10 cellular contexts compared by ENCODE assay signal in the genomic region with DNA sequence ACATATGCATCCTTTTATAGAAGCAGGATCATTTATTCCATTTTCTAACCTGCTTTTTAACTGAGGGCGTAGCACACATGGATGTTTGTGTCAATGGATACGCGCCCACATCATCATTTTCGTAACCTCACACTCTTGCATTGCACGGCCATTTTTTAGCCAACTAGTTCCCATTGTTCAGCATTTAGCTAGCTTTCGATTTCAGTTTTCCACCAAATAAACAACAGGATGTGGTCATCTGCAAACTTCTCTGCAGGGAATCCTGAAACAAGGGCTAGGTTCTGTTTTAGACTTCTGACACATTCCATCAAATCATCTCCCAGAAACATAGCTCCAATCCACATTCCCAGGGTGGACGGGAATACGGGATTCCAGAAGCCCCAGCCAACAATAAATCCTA. TPM values are rescaled to one million over a fixed set of nuclear protein-coding genes. Genes with fewer than 3 reads are reported as not detected.
DNase-seq lines count a peak whose midpoint lies in the region; ATAC-seq, FAIRE-seq and TF ChIP-seq lines count a peak whose summit lies in the region.
"Had no signal": no experiment of that assay in that cellular context is flagged by ENCODE, and none has a peak within 500 bp of the region (broad histone marks: within the 10 kb centered on the region; RNA-seq: fewer than 3 reads in every experiment).

No MANE protein-coding gene starts in this region.

- no peak for FAIRE-seq in HepG2 (lab: Jason Lieb, UNC)
- peak; percentile 44 for FAIRE-seq in urothelium cell line (lab: Jason Lieb, UNC)
- FAIRE-seq: H1 had no signal

- CTCF ChIA-PET in HepG2 (lab: Yijun Ruan, JAX; ENCODE audit: low intra/inter-chr PET ratio, low total read pairs) = no interaction called here
- CTCF ChIA-PET in HEK293T (lab: Yijun Ruan, JAX) = no interaction called here

- H3K4me1 Mint-ChIP-seq in activated naive CD8-positive, alpha-beta T cell (ENCODE audit: low read depth) = peaks cover 24% of the 10 kb centered on the region

- WGBS in HepG2 (ENCODE audit: low lambda C conversion rate) = 56% methylated on average over 8 of the region's 8 CpGs

- H3K9me3 Mint-ChIP-seq in activated naive CD8-positive, alpha-beta T cell (ENCODE audit: low read depth) = no peaks in the 10 kb centered on the region

- DNase-seq in left ventricle myocardium inferior (no peak), cardiac septum (ENCODE audit: low spot score) (no peak), HepG2 (ENCODE audit: low spot score) (no peak), urothelium cell line (ENCODE audit: low spot score) (no peak), T-helper 9 cell (no peak), brain microvascular endothelial cell (no peak), HEK293T (ENCODE audit: extremely low spot score) (no peak)
- DNase-seq: activated CD4-positive, CD25-positive, alpha-beta regulatory T cell treated with anti-CD3 and anti-CD28 coated beads, Interleukin-2, amount 50 U/mL, for 72 hours had no signal

- POLR2A ChIA-PET in HepG2 (lab: Yijun Ruan, JAX) = no interaction called here
- POLR2A ChIA-PET in HEK293T (lab: Yijun Ruan, JAX) = interaction anchor here (0.6 to 1.0 kb wide), 2 partner anchors 38 to 194 kb away, joined by 3 to 5 read pairs; partner anchors contain the start of gene ACE

- no peaks in the 10 kb centered on the region for H4K20me1 ChIP-seq in HepG2 (ENCODE audit: insufficient read depth, low read length)

- no peak for TF ChIP-seq EP300 in HepG2 (IDR thresholded peaks at IDR 0.05; ENCODE audit: low read depth in 2 of 2, low read length in 2 of 2)
- no peak for TF ChIP-seq EP300 in HepG2 (CRISPR knock-in tag; IDR thresholded peaks at IDR 0.05; ENCODE audit: borderline replicate concordance)

- intact Hi-C loops in left ventricle myocardium inferior (cut with micrococcal nuclease) = no loop called here
- intact Hi-C loops in cardiac septum (cut with DNase I) = loop anchor here (5.0 kb wide), 1 partner anchor 108 kb away; no protein-coding TSS in a partner anchor
- intact Hi-C loops in HepG2 (cut with micrococcal nuclease; ENCODE audit: unreplicated experiment) = no loop called here

- H3K27ac Mint-ChIP-seq in activated naive CD8-positive, alpha-beta T cell = peak overlapping the region; percentile 41

- H3K79me2 ChIP-seq in HepG2 (ENCODE audit: insufficient read depth, low read length) = no peaks in the 10 kb centered on the region

- H3K27me3 ChIP-seq in left ventricle myocardium inferior (ENCODE audit: low read depth) (no peaks in the 10 kb centered on the region), HepG2 (ENCODE audit: control insufficient read depth in 1 of 2, insufficient read depth in 2 of 2, low read length in 2 of 2) (peaks cover 1 to 19% of the 10 kb centered on the region in 2 experiments; a peak in 2 of 5 replicates), brain microvascular endothelial cell (replicated peaks) (no peaks in the 10 kb centered on the region)

- BruUV-seq in HepG2 (replicated peaks; lab: Mats Ljungman, UMichigan) = no TSS peak

- peak overlapping the region; percentile 70 for H3K27ac ChIP-seq in left ventricle myocardium inferior (replicated peaks)
- H3K27ac ChIP-seq in HepG2 (ENCODE audit: extremely low read length, insufficient read depth, low read length) = no peak overlapping the region
- no peak overlapping the region for H3K27ac ChIP-seq in brain microvascular endothelial cell

- in situ Hi-C loops in HepG2 (cut with HindIII; ENCODE audit: extremely low pct_ligation_motif_present, low pct_unique_long_range_greater_than_20kb) = no loop called here
- in situ Hi-C loops in brain microvascular endothelial cell (cut with HindIII; ENCODE audit: low pct_ligation_motif_present, low sequenced_read_pairs) = no loop called here

- no peaks in the 10 kb centered on the region for H3K36me3 Mint-ChIP-seq in activated naive CD8-positive, alpha-beta T cell

- H2AFZ ChIP-seq in HepG2 (ENCODE audit: low read length) = no peak overlapping the region

- no peak for TF ChIP-seq POLR2A in HepG2 (IDR thresholded peaks at IDR 0.05; ENCODE audit: insufficient read depth in 1 of 2, low read depth in 2 of 2, low read length in 2 of 2)

- H3K4me3 ChIP-seq in left ventricle myocardium inferior (peak overlapping the region; percentile 23), HepG2 (replicated peaks in 1 of 3; ENCODE audit: insufficient read depth in 1 of 3, low read depth in 2 of 3, low read length in 3 of 3) (no peak overlapping the region), brain microvascular endothelial cell (ENCODE audit: low read depth, low read length) (no peak overlapping the region)

- no peaks in the 10 kb centered on the region for H3K27me3 Mint-ChIP-seq in activated naive CD8-positive, alpha-beta T cell

- no peak overlapping the region for H3K4me2 ChIP-seq in HepG2 (ENCODE audit: low read depth, low read length)

- H3K9me3 ChIP-seq in left ventricle myocardium inferior (replicated peaks) = no peaks in the 10 kb centered on the region
- H3K9me3 ChIP-seq in HepG2 (ENCODE audit: low read length) = no peaks in the 10 kb centered on the region

- TF ChIP-seq RAD21 in HepG2 (CRISPR knock-in tag; IDR thresholded peaks at IDR 0.05) = no peak

- no peak for ATAC-seq in HepG2

- peaks cover 66% of the 10 kb centered on the region for H3K4me1 ChIP-seq in left ventricle myocardium inferior
- H3K4me1 ChIP-seq in HepG2 (ENCODE audit: insufficient read depth, low read length) = peaks cover 24% of the 10 kb centered on the region

- TF ChIP-seq CTCF in left ventricle myocardium inferior (IDR thresholded peaks at IDR 0.05; ENCODE audit: borderline replicate concordance) (no peak), HepG2 (CRISPR knock-in tag; IDR thresholded peaks at IDR 0.05) (no peak), brain microvascular endothelial cell (IDR thresholded peaks at IDR 0.05; ENCODE audit: low read depth, low read length, missing control alignments) (no peak)

- H3K36me3 ChIP-seq in left ventricle myocardium inferior (no peaks in the 10 kb centered on the region), HepG2 (replicated peaks in 1 of 2; ENCODE audit: control insufficient read depth in 1 of 2, insufficient read depth in 2 of 2, low read length in 2 of 2) (no peaks in the 10 kb centered on the region), brain microvascular endothelial cell (replicated peaks) (no peaks in the 10 kb centered on the region)

- H3K9ac ChIP-seq in HepG2 (ENCODE audit: insufficient read depth, low read depth, low read length) = no peak overlapping the region

- peak overlapping the region; percentile 21 for H3K4me3 Mint-ChIP-seq in activated naive CD8-positive, alpha-beta T cell

TF ChIP-seq in HEK293T, 16 proteins besides CTCF, POLR2A, EP300 and RAD21 (continues in another document):
- TF ChIP-seq SP1 (IDR thresholded peaks at IDR 0.05) (no peak), ARNT (IDR thresholded peaks at IDR 0.05) (no peak)

RNA-seq across cellular contexts. Expression of gene CYB561, which starts 6.4 kb away (rescaled TPM):
- total RNA-seq in left ventricle myocardium inferior (9.0 TPM), cardiac septum (6.8 TPM), HepG2 (2016; rRNA removed; fragmentation: Illumina TruSeq; extraction: Trizol) (3.1 and 6.7 TPM in 2 replicates)
- total RNA-seq in HepG2 (2016; cell fraction: cytosol; rRNA removed; fragmentation: Illumina TruSeq; extraction: Trizol; ENCODE audit: low read depth) = 2.0 TPM in 2 replicates
- 3.7 and 6.3 TPM in 2 replicates for total RNA-seq in HepG2 (2016; cell fraction: insoluble cytoplasmic fraction; rRNA removed; fragmentation: Illumina TruSeq; extraction: Trizol)
- 5.5 and 6.5 TPM in 2 replicates for total RNA-seq in HepG2 (2016; cell fraction: membrane; rRNA removed; fragmentation: Illumina TruSeq; extraction: Trizol)
- 3.5 and 4.9 TPM in 2 replicates for total RNA-seq in HepG2 (2016; cell fraction: nucleus; rRNA removed; fragmentation: Illumina TruSeq; extraction: Trizol)
- polyA plus RNA-seq in HepG2 (2011; rRNA removed) = 1.5 and 1.6 TPM in 2 replicates
- 1.1 and 1.3 TPM in 2 replicates for polyA plus RNA-seq in HepG2 (2011; cell fraction: cytosol; rRNA removed)
- 2.1 and 2.4 TPM in 2 replicates for polyA plus RNA-seq in HepG2 (2011; cell fraction: nucleus; rRNA removed)
- polyA plus RNA-seq in HepG2 (2012) = 1.1 and 1.3 TPM in 2 replicates
- 1.9 and 2.3 TPM in 2 replicates for polyA plus RNA-seq in HepG2 (2016; cell fraction: cytosol; fragmentation: Illumina TruSeq; extraction: Trizol; ENCODE audit: low read depth)
- polyA plus RNA-seq in HepG2 (2016; cell fraction: insoluble cytoplasmic fraction; fragmentation: Illumina TruSeq; extraction: Trizol; ENCODE audit: low read depth) = 3.5 and 4.0 TPM in 2 replicates
- polyA plus RNA-seq in HepG2 (2016; cell fraction: membrane; fragmentation: Illumina TruSeq; extraction: Trizol; ENCODE audit: low read depth) = 4.5 and 4.6 TPM in 2 replicates
- 9.1 TPM in 2 replicates for polyA plus RNA-seq in HepG2 (2016; cell fraction: nucleus; fragmentation: Illumina TruSeq; extraction: Trizol; ENCODE audit: insufficient read depth, low read depth)
- 10.1 and 69.6 TPM in 2 replicates for polyA minus RNA-seq in HepG2 (2011; rRNA and poly(A)+ RNA removed; ENCODE audit: low replicate concordance)
- 1.1 TPM in 2 replicates for polyA minus RNA-seq in HepG2 (2011; cell fraction: cytosol; rRNA and poly(A)+ RNA removed)
- polyA minus RNA-seq in HepG2 (2011; cell fraction: nucleus; rRNA and poly(A)+ RNA removed) = 1.4 and 2.6 TPM in 2 replicates

RNA-seq across cellular contexts. Expression of gene ACE, which starts 37.2 kb away (rescaled TPM):
- total RNA-seq in left ventricle myocardium inferior (6.2 TPM), cardiac septum (11.6 TPM), HepG2 (2016; rRNA removed; fragmentation: Illumina TruSeq; extraction: Trizol) (0.13 TPM in 1 of 2 replicates, not detected in the other)
- total RNA-seq in HepG2 (2016; cell fraction: cytosol; rRNA removed; fragmentation: Illumina TruSeq; extraction: Trizol; ENCODE audit: low read depth) = not detected in 2 replicates
- 0.15 TPM in 1 of 2 replicates, not detected in the other for total RNA-seq in HepG2 (2016; cell fraction: insoluble cytoplasmic fraction; rRNA removed; fragmentation: Illumina TruSeq; extraction: Trizol)
- not detected in 2 replicates for total RNA-seq in HepG2 (2016; cell fraction: membrane; rRNA removed; fragmentation: Illumina TruSeq; extraction: Trizol)
- total RNA-seq in HepG2 (2016; cell fraction: nucleus; rRNA removed; fragmentation: Illumina TruSeq; extraction: Trizol) = not detected in 2 replicates
- 0.03 and 0.08 TPM in 2 replicates for polyA plus RNA-seq in HepG2 (2011; rRNA removed)
- 0.05 TPM in 1 of 2 replicates, not detected in the other for polyA plus RNA-seq in HepG2 (2011; cell fraction: cytosol; rRNA removed)
- 0.09 and 0.11 TPM in 2 replicates for polyA plus RNA-seq in HepG2 (2011; cell fraction: nucleus; rRNA removed)
- polyA plus RNA-seq in HepG2 (2012) = 0.13 and 0.23 TPM in 2 replicates
- polyA plus RNA-seq in HepG2 (2016; cell fraction: cytosol; fragmentation: Illumina TruSeq; extraction: Trizol; ENCODE audit: low read depth) = not detected in 2 replicates
- polyA plus RNA-seq in HepG2 (2016; cell fraction: insoluble cytoplasmic fraction; fragmentation: Illumina TruSeq; extraction: Trizol; ENCODE audit: low read depth) = not detected in 2 replicates
- polyA plus RNA-seq in HepG2 (2016; cell fraction: membrane; fragmentation: Illumina TruSeq; extraction: Trizol; ENCODE audit: low read depth) = not detected in 2 replicates
- polyA plus RNA-seq in HepG2 (2016; cell fraction: nucleus; fragmentation: Illumina TruSeq; extraction: Trizol; ENCODE audit: insufficient read depth, low read depth) = 0.56 TPM in 1 of 2 replicates, not detected in the other
- polyA minus RNA-seq in HepG2 (2011; rRNA and poly(A)+ RNA removed; ENCODE audit: low replicate concordance) = 0.37 TPM in 1 of 2 replicates, not detected in the other
- polyA minus RNA-seq in HepG2 (2011; cell fraction: cytosol; rRNA and poly(A)+ RNA removed) = not detected in 2 replicates
- 0.26 TPM in 1 of 2 replicates, not detected in the other for polyA minus RNA-seq in HepG2 (2011; cell fraction: nucleus; rRNA and poly(A)+ RNA removed)
